In the genomic region with DNA sequence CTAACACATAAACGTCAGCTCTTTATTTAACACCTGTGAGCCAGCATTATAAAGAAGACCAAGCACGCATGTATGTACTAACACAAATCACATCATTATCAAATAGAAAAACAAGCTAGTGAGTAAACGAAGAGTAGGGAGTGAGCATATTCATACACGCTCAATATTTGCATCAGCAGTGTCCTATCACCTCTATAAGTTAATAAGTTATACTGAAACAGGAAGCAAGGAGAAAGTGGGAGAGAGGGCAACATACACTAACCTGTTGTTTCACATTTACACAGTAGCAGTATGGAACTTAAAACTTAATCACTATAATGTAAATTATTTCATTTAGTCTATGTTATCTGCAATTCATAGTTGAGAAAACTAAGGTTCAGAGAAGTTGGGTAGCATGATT, we compare ENCODE assay signal across 1 cellular context.
TF ChIP-seq lines count a peak whose summit lies in the region.

No MANE protein-coding gene starts in this region.

TF ChIP-seq in GM12878, 131 proteins besides CTCF, POLR2A, EP300 and RAD21 (continued from another document):
- TF ChIP-seq, protein P1, sequence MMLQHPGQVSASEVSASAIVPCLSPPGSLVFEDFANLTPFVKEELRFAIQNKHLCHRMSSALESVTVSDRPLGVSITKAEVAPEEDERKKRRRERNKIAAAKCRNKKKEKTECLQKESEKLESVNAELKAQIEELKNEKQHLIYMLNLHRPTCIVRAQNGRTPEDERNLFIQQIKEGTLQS (IDR thresholded peaks at IDR 0.05; ENCODE audit: borderline replicate concordance, extremely low read depth, low read depth, low read length): no peak
- TF ChIP-seq RCOR1 (conservative IDR thresholded peaks at IDR 0.05; ENCODE audit: low read depth, low read length): no peak
- no peak for TF ChIP-seq BMI1 (IDR thresholded peaks at IDR 0.05; ENCODE audit: borderline replicate concordance)
- TF ChIP-seq ASH2L (IDR thresholded peaks at IDR 0.05; ENCODE audit: borderline replicate concordance, low read depth): no peak
- no peak for TF ChIP-seq SPI1 (IDR thresholded peaks at IDR 0.05; ENCODE audit: borderline replicate concordance, insufficient read depth, low read depth, low read length)
- TF ChIP-seq, protein P2, sequence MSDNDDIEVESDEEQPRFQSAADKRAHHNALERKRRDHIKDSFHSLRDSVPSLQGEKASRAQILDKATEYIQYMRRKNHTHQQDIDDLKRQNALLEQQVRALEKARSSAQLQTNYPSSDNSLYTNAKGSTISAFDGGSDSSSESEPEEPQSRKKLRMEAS (IDR thresholded peaks at IDR 0.05; ENCODE audit: low read depth, low read length): no peak
- no peak for TF ChIP-seq SP1 (IDR thresholded peaks at IDR 0.05; ENCODE audit: low read depth, low read length)
- TF ChIP-seq PML (IDR thresholded peaks at IDR 0.05; ENCODE audit: low read length): no peak
